ENCODE assay signal across 8 cellular contexts in the genomic region with DNA sequence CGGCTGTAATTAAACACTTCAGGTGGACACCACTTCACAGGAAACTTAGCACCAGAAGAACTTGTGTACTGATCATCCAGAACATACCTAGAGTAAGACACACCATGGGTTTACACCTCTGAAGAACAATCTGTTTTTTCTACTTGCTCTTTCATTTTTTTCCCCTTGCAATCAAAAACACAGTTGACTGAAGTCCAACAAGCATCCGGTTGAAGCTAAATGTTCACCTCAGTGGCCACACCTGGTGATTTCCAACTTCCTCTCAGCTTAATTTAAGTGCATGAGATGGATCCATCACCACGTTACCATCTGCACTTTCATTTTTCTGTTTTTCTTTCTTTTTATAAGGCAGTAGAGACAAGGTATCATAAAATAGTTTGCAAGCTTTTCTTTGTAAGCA. TPM values are rescaled to one million over a fixed set of nuclear protein-coding genes. Genes with fewer than 3 reads are reported as not detected.
DNase-seq lines count a peak whose midpoint lies in the region; ATAC-seq and TF ChIP-seq lines count a peak whose summit lies in the region.

No MANE protein-coding gene starts in this region.

- peaks cover 25% of the 10 kb centered on the region for H3K36me3 Mint-ChIP-seq in activated CD8-positive, alpha-beta T cell treated with anti-CD3 and anti-CD28 coated beads, Interleukin-2, amount 10 ng/mL, durations not matched to agents 7 days and 5 days (ENCODE audit: low read depth)

- intact Hi-C loops in adrenal gland (cut with DNase I) (loop anchor here in 1 of 2 donors (10.0 kb wide), 1 partner anchor 136 kb away; no protein-coding TSS in a partner anchor), colonic mucosa (cut with DNase I) (no loop called here)

- peak overlapping the region; percentile 91 for H3K27ac Mint-ChIP-seq in activated CD8-positive, alpha-beta T cell treated with anti-CD3 and anti-CD28 coated beads, Interleukin-2, amount 10 ng/mL, durations not matched to agents 7 days and 5 days

- H3K4me1 ChIP-seq in adrenal gland (replicated peaks in 1 of 2) = no peaks in the 10 kb centered on the region
- H3K4me1 ChIP-seq in colonic mucosa = no peaks in the 10 kb centered on the region

- ATAC-seq in GM19372 (IDR thresholded peaks at IDR 0.05; ENCODE audit: low read depth, unreplicated experiment) = peak; percentile 73
- peak; percentile 79 for ATAC-seq in HG03064 (IDR thresholded peaks at IDR 0.05; ENCODE audit: low read depth, unreplicated experiment)
- ATAC-seq in activated CD8-positive, alpha-beta T cell treated with anti-CD3 and anti-CD28 coated beads, Interleukin-2, amount 10 ng/mL, durations not matched to agents 7 days and 5 days = peak; percentile 50

- H3K4me1 Mint-ChIP-seq in activated CD8-positive, alpha-beta T cell treated with anti-CD3 and anti-CD28 coated beads, Interleukin-2, amount 10 ng/mL, durations not matched to agents 7 days and 5 days (ENCODE audit: low read depth) = peaks cover 70% of the 10 kb centered on the region

- H3K36me3 ChIP-seq in adrenal gland (replicated peaks in 1 of 2) = no peaks in the 10 kb centered on the region
- no peaks in the 10 kb centered on the region for H3K36me3 ChIP-seq in colonic mucosa

- no peaks in the 10 kb centered on the region for H3K27me3 ChIP-seq in adrenal gland
- H3K27me3 ChIP-seq in colonic mucosa = no peaks in the 10 kb centered on the region

- H3K9me3 ChIP-seq in adrenal gland (replicated peaks in 1 of 3) (no peaks in the 10 kb centered on the region), colonic mucosa (no peaks in the 10 kb centered on the region)

- no peak overlapping the region for H3K27ac ChIP-seq in adrenal gland
- no peak overlapping the region for H3K27ac ChIP-seq in colonic mucosa

- H3K4me3 ChIP-seq in GM12865 (ENCODE audit: low read depth, low read length) = no peak overlapping the region
- no peak overlapping the region for H3K4me3 ChIP-seq in adrenal gland
- H3K4me3 ChIP-seq in colonic mucosa = no peak overlapping the region

- peak overlapping the region; percentile 76 for H3K4me3 Mint-ChIP-seq in activated CD8-positive, alpha-beta T cell treated with anti-CD3 and anti-CD28 coated beads, Interleukin-2, amount 10 ng/mL, durations not matched to agents 7 days and 5 days

- no peak for TF ChIP-seq CTCF in GM12865 (IDR thresholded peaks at IDR 0.05; ENCODE audit: insufficient read depth, low read depth, low read length, missing control alignments)
- TF ChIP-seq CTCF in adrenal gland (IDR thresholded peaks at IDR 0.05) = no peak
- TF ChIP-seq CTCF in colonic mucosa (IDR thresholded peaks at IDR 0.05) = no peak

- CTCF ChIA-PET in activated CD8-positive, alpha-beta T cell treated with anti-CD3 and anti-CD28 coated beads, Interleukin-2, amount 10 ng/mL, durations not matched to agents 7 days and 5 days (lab: Charles Lee) = interaction anchor here (0.8 to 7.4 kb wide), 16 partner anchors 10 to 205 kb away, joined by 3 to 284 read pairs (median 4); partner anchors contain the start of genes CNGA1 and NIPAL1

- H3K9ac ChIP-seq in colonic mucosa (ENCODE audit: low read depth in 2 of 2, low read length in 2 of 2) = no peak overlapping the region

- 81 to 88% (median 84%) methylated on average over 3 of the region's 3 CpGs for WGBS in adrenal gland, 4 donors

- no peaks in the 10 kb centered on the region for H3K9me3 Mint-ChIP-seq in activated CD8-positive, alpha-beta T cell treated with anti-CD3 and anti-CD28 coated beads, Interleukin-2, amount 10 ng/mL, durations not matched to agents 7 days and 5 days (ENCODE audit: insufficient read depth)

- H3K27me3 Mint-ChIP-seq in activated CD8-positive, alpha-beta T cell treated with anti-CD3 and anti-CD28 coated beads, Interleukin-2, amount 10 ng/mL, durations not matched to agents 7 days and 5 days (ENCODE audit: low read depth) = no peaks in the 10 kb centered on the region

- POLR2A ChIA-PET in activated CD8-positive, alpha-beta T cell treated with anti-CD3 and anti-CD28 coated beads, Interleukin-2, amount 10 ng/mL, durations not matched to agents 7 days and 5 days (lab: Charles Lee) = interaction anchor here (1.0 to 4.4 kb wide), 3 partner anchors 10 to 226 kb away, joined by 3 to 149 read pairs (median 4); no protein-coding TSS in a partner anchor

- peak; percentile 81 for DNase-seq in GM12865 (ENCODE audit: low read depth)
- DNase-seq in activated CD8-positive, alpha-beta T cell treated with anti-CD3 and anti-CD28 coated beads, Interleukin-2, amount 10 ng/mL, durations not matched to agents 7 days and 5 days = peak; percentile 75
- no peak for DNase-seq in SHP77 treated with DMSO at 0.1 percent for 48 hours (lab: John Stamatoyannopoulos, UW)
- no peak for DNase-seq in adrenal gland
- DNase-seq in colonic mucosa = no peak
- DNase-seq in glomerular visceral epithelial cell (ENCODE audit: extremely low spot score) = no peak

- TF ChIP-seq POLR2A in adrenal gland (IDR thresholded peaks at IDR 0.05) = no peak

RNA-seq across cellular contexts. Expression of gene TXK, which starts 4.9 kb away (rescaled TPM):
- total RNA-seq in activated CD8-positive, alpha-beta T cell treated with anti-CD3 and anti-CD28 coated beads, Interleukin-2, amount 10 ng/mL, durations not matched to agents 7 days and 5 days = 10 to 100 TPM; 60.6 to 63.6 TPM
- total RNA-seq in adrenal gland = 1 to 10 TPM in 5 of 8 donors, under 1 TPM in 3; 0.55 to 4.9 (median 1.8) TPM
- polyA plus RNA-seq in adrenal gland = 1 to 10 TPM in 1 of 3 donors, under 1 TPM in 2; 0.72 to 1.9 (median 0.74) TPM
- total RNA-seq in colonic mucosa = under 1 TPM; 0.57 to 0.72 TPM

Comparison
In these comparisons a context has a peak if more than half of its experiments do, and no peak if none do; other contexts are left out.
1. DNase-seq: peak in GM12865 (single experiment) and activated CD8-positive, alpha-beta T cell treated with anti-CD3 and anti-CD28 coated beads, Interleukin-2, amount 10 ng/mL, durations not matched to agents 7 days and 5 days (single experiment); none in SHP77 treated with DMSO at 0.1 percent for 48 hours (single experiment), adrenal gland (0 of 7), colonic mucosa (single experiment) and glomerular visceral epithelial cell (single experiment).
2. RNA of gene TXK, which starts 4.9 kb away (total RNA-seq): 60.6 to 63.6 TPM in activated CD8-positive, alpha-beta T cell treated with anti-CD3 and anti-CD28 coated beads, Interleukin-2, amount 10 ng/mL, durations not matched to agents 7 days and 5 days; 0.55 to 4.9 TPM in adrenal gland and 0.57 to 0.72 TPM in colonic mucosa; every median in the first group is over 10 times any median in the second.
3. Peak in every context shown above with its lines, with median percentiles within 50 percentile points of each other: ATAC-seq.